In the genomic region with DNA sequence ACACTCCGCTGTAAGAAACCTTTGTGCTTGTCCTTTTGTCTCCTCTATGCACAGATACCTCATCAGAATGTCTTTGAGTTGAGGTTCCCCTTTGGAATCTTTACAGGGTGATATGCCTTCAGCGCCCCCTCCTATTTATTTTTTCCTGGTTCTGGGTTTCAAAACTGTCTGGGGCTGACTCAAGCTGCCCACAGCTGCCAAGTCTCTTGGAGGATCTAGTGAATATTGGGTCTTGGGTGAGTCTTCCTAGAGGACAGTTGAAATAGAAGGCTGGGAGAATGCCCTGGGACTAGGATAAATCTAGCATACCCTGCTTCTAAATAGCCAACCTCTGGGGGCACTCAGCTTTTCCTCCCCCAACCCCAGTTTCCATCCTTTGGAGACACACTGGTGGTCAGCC, we compare ENCODE assay signal across 8 cellular contexts. TPM values are rescaled to one million over a fixed set of nuclear protein-coding genes. Genes with fewer than 3 reads are reported as not detected.
DNase-seq lines count a peak whose midpoint lies in the region; ATAC-seq, FAIRE-seq and TF ChIP-seq lines count a peak whose summit lies in the region.

No MANE protein-coding gene starts in this region.

- H3K27ac Mint-ChIP-seq in memory B cell = peak overlapping the region; percentile 98

- POLR2A ChIA-PET in AG04450 (lab: Yijun Ruan, JAX) = interaction anchor here (0.6 to 1.5 kb wide), 4 partner anchors 46 to 709 kb away, joined by 3 to 5 read pairs (median 3); partner anchors contain the start of genes ZNF44 and ZNF443
- POLR2A ChIA-PET in K562 (lab: Yijun Ruan, JAX) = no interaction called here

- in situ Hi-C loops in K562 (cut with MboI) = no loop called here

- peaks cover 24% of the 10 kb centered on the region for H3K4me1 Mint-ChIP-seq in memory B cell

- H3K27me3 Mint-ChIP-seq in memory B cell = no peaks in the 10 kb centered on the region

- H3K4me2 ChIP-seq in K562 (ENCODE audit: insufficient read depth, low read length) = peak overlapping the region; percentile 91

- BruUV-seq in K562 (replicated peaks; lab: Mats Ljungman, UMichigan) = no TSS peak

- 0 out of 2 replicates have a peak, but pooled peaks cover 3% of the 10 kb centered on the region for H3K4me1 ChIP-seq in HUES6 (ENCODE audit: control insufficient read depth, insufficient read depth, low read length)
- H3K4me1 ChIP-seq in K562 (replicated peaks in 1 of 2; ENCODE audit: control insufficient read depth in 2 of 2, insufficient read depth in 2 of 2, low read length in 2 of 2) = peaks cover 4 to 8% of the 10 kb centered on the region in 2 experiments; a peak in 3 of 5 replicates

- H3K27me3 ChIP-seq in AG04450 (ENCODE audit: control insufficient read depth, insufficient read depth, low read length) (no peaks in the 10 kb centered on the region), HUES6 (ENCODE audit: control insufficient read depth, insufficient read depth, low read length) (no peaks in the 10 kb centered on the region), K562 (ENCODE audit: control insufficient read depth in 2 of 2, insufficient read depth in 2 of 2, low read length in 2 of 2) (no peaks in the 10 kb centered on the region)

- peaks cover 14% of the 10 kb centered on the region for H3K79me2 ChIP-seq in K562 (ENCODE audit: control insufficient read depth, insufficient read depth, low read length)

- TF ChIP-seq EP300 in K562 (IDR thresholded peaks at IDR 0.05; ENCODE audit: low read length) = no peak

- no peak for TF ChIP-seq RAD21 in K562 (CRISPR knock-in tag; conservative IDR thresholded peaks at IDR 0.05 in 1 of 2, IDR thresholded peaks at IDR 0.05 in 1 of 2)

- H3K9ac ChIP-seq in HUES6 (ENCODE audit: low read length) (peak overlapping the region; percentile 88), K562 (ENCODE audit: insufficient read depth in 1 of 2, low read depth in 2 of 2, low read length in 2 of 2) (peak overlapping the region; percentile 94 to 95)

- H3K36me3 ChIP-seq in HUES6 (ENCODE audit: control insufficient read depth, insufficient read depth, low read length) = peaks cover 5% of the 10 kb centered on the region; the same call in 1 of the 2 replicates
- no peaks in the 10 kb centered on the region for H3K36me3 ChIP-seq in K562 (ENCODE audit: control insufficient read depth, insufficient read depth, low read length)

- no peak for DNase-seq in AG04450 (ENCODE audit: low read depth, low spot score)
- peak in 2 of 4 experiments; percentile 17 to 22 for DNase-seq in K562 (ENCODE audit: extremely low read depth in 1 of 4, low spot score in 3 of 4)
- no peak for DNase-seq in memory B cell (ENCODE audit: low spot score in 2 of 2)
- no peak for DNase-seq in NCI-H2171 (lab: John Stamatoyannopoulos, UW)

- peaks cover 9% of the 10 kb centered on the region; the same call in 1 of the 2 replicates for H3K9me3 ChIP-seq in AG04450 (ENCODE audit: control insufficient read depth, insufficient read depth, low read length)
- no peaks in the 10 kb centered on the region; the same call in 1 of the 2 replicates for H3K9me3 ChIP-seq in HUES6 (ENCODE audit: control insufficient read depth, insufficient read depth, low read depth, low read length)
- peaks cover 3% of the 10 kb centered on the region; the same call in 1 of the 2 replicates for H3K9me3 ChIP-seq in K562 (replicated peaks; ENCODE audit: control insufficient read depth, insufficient read depth, low read depth, low read length)

- no peak for ATAC-seq in K562
- ATAC-seq in memory B cell (ENCODE audit: low read depth) = no peak
- ATAC-seq in HG03039 (IDR thresholded peaks at IDR 0.05; ENCODE audit: unreplicated experiment) = no peak
- no peak for ATAC-seq in GM21515 (IDR thresholded peaks at IDR 0.05; ENCODE audit: unreplicated experiment)
- no peak for ATAC-seq in HG03342 (IDR thresholded peaks at IDR 0.05; ENCODE audit: unreplicated experiment)

- H3K9me3 Mint-ChIP-seq in memory B cell = no peaks in the 10 kb centered on the region

- FAIRE-seq in K562 (lab: Jason Lieb, UNC) = no peak

- no peaks in the 10 kb centered on the region for H4K20me1 ChIP-seq in K562 (replicated peaks; ENCODE audit: control insufficient read depth, insufficient read depth, low read length)

- CTCF ChIA-PET in AG04450 (lab: Charles Lee) = interaction anchor here (2.0 kb wide), 1 partner anchor 22 kb away, joined by 5 read pairs; no protein-coding TSS in a partner anchor
- CTCF ChIA-PET in K562 (lab: Yijun Ruan, JAX; ENCODE audit: low intra/inter-chr PET ratio) = no interaction called here

- peak overlapping the region; percentile 47 for H3K27ac ChIP-seq in AG04450 (ENCODE audit: low read depth, low read length)
- H3K27ac ChIP-seq in HUES6 (ENCODE audit: low read depth, low read length) = no peak overlapping the region; the same call in 1 of the 2 replicates
- H3K27ac ChIP-seq in K562 (ENCODE audit: extremely low read depth, low read depth, low read length) = peak overlapping the region; percentile 91; the same call in 1 of the 3 replicates

- peak overlapping the region; percentile 92 for H3K4me3 ChIP-seq in AG04450 (ENCODE audit: low read depth, low read length)
- peak overlapping the region; percentile 75 for H3K4me3 ChIP-seq in HUES6 (ENCODE audit: low read depth, low read length)
- H3K4me3 ChIP-seq in K562 = peak overlapping the region; percentile 100

- H3K4me3 Mint-ChIP-seq in memory B cell = peak overlapping the region; percentile 94

- no peaks in the 10 kb centered on the region for H3K9me1 ChIP-seq in K562 (ENCODE audit: control insufficient read depth, insufficient read depth, low read length)

- intact Hi-C loops in K562 (cut with micrococcal nuclease) = no loop called here

- 11% methylated on average over 2 of the region's 2 CpGs for WGBS in K562 (ENCODE audit: insufficient coverage, low coverage, missing lambda C conversion rate)

- H3K36me3 Mint-ChIP-seq in memory B cell = peaks cover 10% of the 10 kb centered on the region

- TF ChIP-seq CTCF in AG04450 (IDR thresholded peaks at IDR 0.05; ENCODE audit: low read depth, low read length) (no peak), K562 (IDR thresholded peaks at IDR 0.05 in 2 of 3, conservative IDR thresholded peaks at IDR 0.05 in 1 of 3; ENCODE audit: insufficient read depth in 2 of 3, low read depth in 1 of 3, low read length in 3 of 3) (no peak)

- no peak for TF ChIP-seq POLR2A in K562 (conservative IDR thresholded peaks at IDR 0.05)

- H2AFZ ChIP-seq in K562 (ENCODE audit: low read depth, low read length) = no peak overlapping the region

RNA-seq across cellular contexts. Expression of gene ZNF136, which starts 0.9 kb away (rescaled TPM):
- polyA plus RNA-seq in AG04450 (2011; rRNA removed) (3.5 and 4.0 TPM in 2 replicates), K562 (2011; rRNA removed) (2.9 and 4.5 TPM in 2 replicates), K562 (2014; fragmentation: Illumina TruSeq; extraction: Trizol) (3.1 and 3.4 TPM in 2 replicates), K562 (2014; fragmentation: Nextera tagmentation; extraction: Ambion mirVana) (1 to 10 TPM; 1.0 to 2.5 TPM), K562 (2014; rRNA removed) (2.9 and 4.1 TPM in 2 replicates)
- polyA minus RNA-seq in AG04450 (2011; rRNA and poly(A)+ RNA removed) = 4.4 and 5.0 TPM in 2 replicates
- total RNA-seq in K562 (2011; cell fraction: chromatin; rRNA removed; ENCODE audit: low replicate concordance) = 10.0 and 17.9 TPM in 2 replicates
- 6.3 TPM in 2 replicates for total RNA-seq in K562 (2011; cell fraction: nucleolus; rRNA removed)
- total RNA-seq in K562 (2011; cell fraction: nucleoplasm; rRNA removed) = 11.4 and 11.9 TPM in 2 replicates
- total RNA-seq in K562 (2014; rRNA removed) (3.5 and 4.5 TPM in 2 replicates), K562 (2014; rRNA removed; fragmentation: Illumina TruSeq; extraction: Trizol) (4.2 and 5.1 TPM in 2 replicates), K562 (2015; rRNA removed; fragmentation: Illumina TruSeq; extraction: Trizol) (4.1 and 5.3 TPM in 2 replicates), K562 (2021) (2.4 and 2.7 TPM in 2 replicates)
- 0.49 and 0.86 TPM in 2 replicates for polyA plus RNA-seq in K562 (2011; cell fraction: cytosol; rRNA removed)
- 1.3 and 2.2 TPM in 2 replicates for polyA plus RNA-seq in K562 (2011; cell fraction: nucleus; rRNA removed)
- 2.6 and 2.9 TPM in 2 replicates for polyA plus RNA-seq in K562 (2012)
- 5.5 and 5.8 TPM in 2 replicates for polyA minus RNA-seq in K562 (2011; rRNA and poly(A)+ RNA removed)
- 2.0 and 2.2 TPM in 2 replicates for polyA minus RNA-seq in K562 (2011; cell fraction: cytosol; rRNA and poly(A)+ RNA removed)
- polyA minus RNA-seq in K562 (2011; cell fraction: nucleus; rRNA and poly(A)+ RNA removed) = 1.6 and 2.6 TPM in 2 replicates

RNA-seq across cellular contexts. Expression of gene ZNF625, which starts 7.3 kb away (rescaled TPM):
- 3.3 and 3.4 TPM in 2 replicates for polyA plus RNA-seq in AG04450 (2011; rRNA removed)
- 9.8 and 16.3 TPM in 2 replicates for polyA minus RNA-seq in AG04450 (2011; rRNA and poly(A)+ RNA removed)
- total RNA-seq in K562 (2011; cell fraction: chromatin; rRNA removed; ENCODE audit: low replicate concordance) = not detected in 2 replicates
- not detected in 2 replicates for total RNA-seq in K562 (2011; cell fraction: nucleolus; rRNA removed)
- total RNA-seq in K562 (2011; cell fraction: nucleoplasm; rRNA removed) = not detected in 2 replicates
- not detected in 2 replicates for total RNA-seq in K562 (2014; rRNA removed)
- total RNA-seq in K562 (2014; rRNA removed; fragmentation: Illumina TruSeq; extraction: Trizol) = 0.07 TPM in 1 of 2 replicates, not detected in the other
- not detected in 2 replicates for total RNA-seq in K562 (2015; rRNA removed; fragmentation: Illumina TruSeq; extraction: Trizol)
- total RNA-seq in K562 (2021) = 0.09 and 0.13 TPM in 2 replicates
- polyA plus RNA-seq in K562 (2011; rRNA removed) = not detected in 2 replicates
- not detected in 2 replicates for polyA plus RNA-seq in K562 (2011; cell fraction: cytosol; rRNA removed)
- not detected in 2 replicates for polyA plus RNA-seq in K562 (2011; cell fraction: nucleus; rRNA removed)
- 0.07 TPM in 1 of 2 replicates, not detected in the other for polyA plus RNA-seq in K562 (2012)
- polyA plus RNA-seq in K562 (2014; fragmentation: Illumina TruSeq; extraction: Trizol) = not detected in 2 replicates
- not detected for polyA plus RNA-seq in K562 (2014; fragmentation: Nextera tagmentation; extraction: Ambion mirVana)
- not detected in 2 replicates for polyA plus RNA-seq in K562 (2014; rRNA removed)
- polyA minus RNA-seq in K562 (2011; rRNA and poly(A)+ RNA removed) = not detected in 2 replicates
- not detected in 2 replicates for polyA minus RNA-seq in K562 (2011; cell fraction: cytosol; rRNA and poly(A)+ RNA removed)
- polyA minus RNA-seq in K562 (2011; cell fraction: nucleus; rRNA and poly(A)+ RNA removed) = not detected in 2 replicates

RNA-seq across cellular contexts. Expression of gene ZNF20, which starts 23.7 kb away (rescaled TPM):
- polyA plus RNA-seq in AG04450 (2011; rRNA removed) (2.4 and 2.7 TPM in 2 replicates), K562 (2011; rRNA removed) (1.7 and 2.4 TPM in 2 replicates), K562 (2014; fragmentation: Illumina TruSeq; extraction: Trizol) (1.3 and 1.4 TPM in 2 replicates), K562 (2014; fragmentation: Nextera tagmentation; extraction: Ambion mirVana) (1 to 10 TPM; 3.3 to 3.4 TPM), K562 (2014; rRNA removed) (1.7 and 2.7 TPM in 2 replicates)
- polyA minus RNA-seq in AG04450 (2011; rRNA and poly(A)+ RNA removed) = 3.9 and 6.9 TPM in 2 replicates
- 5.6 and 8.3 TPM in 2 replicates for total RNA-seq in K562 (2011; cell fraction: chromatin; rRNA removed; ENCODE audit: low replicate concordance)
- 6.7 and 7.5 TPM in 2 replicates for total RNA-seq in K562 (2011; cell fraction: nucleolus; rRNA removed)
- 6.6 and 6.7 TPM in 2 replicates for total RNA-seq in K562 (2011; cell fraction: nucleoplasm; rRNA removed)
- total RNA-seq in K562 (2014; rRNA removed) (1.2 and 2.2 TPM in 2 replicates), K562 (2014; rRNA removed; fragmentation: Illumina TruSeq; extraction: Trizol) (3.1 and 3.3 TPM in 2 replicates), K562 (2015; rRNA removed; fragmentation: Illumina TruSeq; extraction: Trizol) (3.7 and 4.1 TPM in 2 replicates), K562 (2021) (1.7 and 3.2 TPM in 2 replicates)
- polyA plus RNA-seq in K562 (2011; cell fraction: cytosol; rRNA removed) = 0.40 and 0.65 TPM in 2 replicates
- 1.4 and 1.5 TPM in 2 replicates for polyA plus RNA-seq in K562 (2011; cell fraction: nucleus; rRNA removed)
- polyA plus RNA-seq in K562 (2012) = 2.1 and 3.4 TPM in 2 replicates
- polyA minus RNA-seq in K562 (2011; rRNA and poly(A)+ RNA removed) = 3.3 and 3.8 TPM in 2 replicates
- polyA minus RNA-seq in K562 (2011; cell fraction: cytosol; rRNA and poly(A)+ RNA removed) = 1.1 and 1.2 TPM in 2 replicates
- 2.7 and 3.9 TPM in 2 replicates for polyA minus RNA-seq in K562 (2011; cell fraction: nucleus; rRNA and poly(A)+ RNA removed)
